9 cellular contexts compared by ENCODE assay signal in the genomic region with DNA sequence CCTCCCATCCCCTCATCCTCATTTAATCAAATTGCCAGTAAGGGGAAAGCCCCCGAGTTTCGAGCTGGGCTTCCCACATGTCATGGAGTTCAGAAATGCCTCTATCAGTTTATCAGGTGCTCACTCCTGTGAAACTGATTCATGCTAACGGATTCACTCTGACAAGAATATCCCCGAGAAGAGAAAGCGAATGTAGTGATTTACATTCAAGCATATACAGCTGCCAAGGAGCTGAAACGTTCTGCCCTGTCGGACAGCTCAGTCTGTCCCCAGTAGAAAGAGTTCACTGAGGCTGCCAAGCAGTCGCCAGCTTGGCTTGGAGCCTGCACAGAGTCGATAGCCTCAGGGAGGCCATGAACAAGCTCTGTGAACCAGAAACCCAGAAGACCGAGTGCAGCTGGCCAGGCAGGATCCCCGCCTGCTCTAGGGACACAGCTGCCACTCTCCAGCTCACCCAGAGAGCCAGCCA.
DNase-seq lines count a peak whose midpoint lies in the region; ATAC-seq, FAIRE-seq and TF ChIP-seq lines count a peak whose summit lies in the region.
"Had no signal": no experiment of that assay in that cellular context is flagged by ENCODE, and none has a peak within 500 bp of the region (broad histone marks: within the 10 kb centered on the region; RNA-seq: fewer than 3 reads in every experiment).

No MANE protein-coding gene starts in this region.

- H3K9me3 Mint-ChIP-seq in GM23338 = no peaks in the 10 kb centered on the region
- peaks cover 0 to 3% (median 0%) of the 10 kb centered on the region in 11 donors for H3K9me3 Mint-ChIP-seq in naive thymus-derived CD4-positive, alpha-beta T cell

- peak overlapping the region; percentile 28; the same call in 1 of the 3 replicates for H3K4me3 Mint-ChIP-seq in GM23338
- no peak overlapping the region for H3K4me3 Mint-ChIP-seq in naive thymus-derived CD4-positive, alpha-beta T cell

- H2AFZ ChIP-seq in GM23338 = no peak overlapping the region

- peak overlapping the region; percentile 66 for H3K27ac Mint-ChIP-seq in GM23338
- no peak overlapping the region for H3K27ac Mint-ChIP-seq in naive thymus-derived CD4-positive, alpha-beta T cell

- peaks cover 24% of the 10 kb centered on the region for H3K4me1 Mint-ChIP-seq in GM23338
- peaks cover 0 to 5% (median 0%) of the 10 kb centered on the region in 7 donors for H3K4me1 Mint-ChIP-seq in naive thymus-derived CD4-positive, alpha-beta T cell

- H3K4me1 ChIP-seq in GM23338 (ENCODE audit: insufficient read depth) = peaks cover 5% of the 10 kb centered on the region
- H3K4me1 ChIP-seq in naive thymus-derived CD4-positive, alpha-beta T cell (ENCODE audit: control insufficient read depth in 2 of 2, insufficient read depth in 2 of 2, low read length in 2 of 2) = no peaks in the 10 kb centered on the region

- H3K36me3 Mint-ChIP-seq in GM23338 (ENCODE audit: low read depth) = no peaks in the 10 kb centered on the region
- H3K36me3 Mint-ChIP-seq in naive thymus-derived CD4-positive, alpha-beta T cell = no peaks in the 10 kb centered on the region

- H3K27me3 ChIP-seq in GM23338 (ENCODE audit: insufficient read depth) = no peaks in the 10 kb centered on the region
- H3K27me3 ChIP-seq in naive thymus-derived CD4-positive, alpha-beta T cell (ENCODE audit: control insufficient read depth in 2 of 2, insufficient read depth in 2 of 2, low read length in 2 of 2) = no peaks in the 10 kb centered on the region

- no peak overlapping the region for H3K4me3 ChIP-seq in GM23338
- H3K4me3 ChIP-seq in naive thymus-derived CD4-positive, alpha-beta T cell (ENCODE audit: low read length) = no peak overlapping the region
- H3K4me3 ChIP-seq: lung had no signal

- H4K20me1 ChIP-seq in GM23338 (replicated peaks; ENCODE audit: insufficient read depth) = no peaks in the 10 kb centered on the region

- no peaks in the 10 kb centered on the region for H3K9me3 ChIP-seq in naive thymus-derived CD4-positive, alpha-beta T cell (ENCODE audit: control insufficient read depth in 2 of 3, low read length in 3 of 3)

- H3F3A ChIP-seq in GM23338 (replicated peaks; ENCODE audit: low read depth) = no peaks in the 10 kb centered on the region

- no peaks in the 10 kb centered on the region for H3K36me3 ChIP-seq in GM23338 (ENCODE audit: insufficient read depth)
- H3K36me3 ChIP-seq in naive thymus-derived CD4-positive, alpha-beta T cell (ENCODE audit: control insufficient read depth in 2 of 3, insufficient read depth in 3 of 3, low read length in 3 of 3) = no peaks in the 10 kb centered on the region

- POLR2A ChIA-PET in naive thymus-derived CD4-positive, alpha-beta T cell (lab: Charles Lee) = no interaction called here

- intact Hi-C loops in naive thymus-derived CD4-positive, alpha-beta T cell (cut with micrococcal nuclease) = no loop called here

- H3K27ac ChIP-seq in GM23338 (ENCODE audit: low read depth) = no peak overlapping the region
- no peak overlapping the region for H3K27ac ChIP-seq in naive thymus-derived CD4-positive, alpha-beta T cell (ENCODE audit: low read depth, low read length)

- no peak overlapping the region for H3K4me2 ChIP-seq in GM23338

- H3K9me2 ChIP-seq in GM23338 (ENCODE audit: insufficient read depth) = 0 out of 2 replicates have a peak, but pooled peaks cover 4% of the 10 kb centered on the region

- CTCF ChIA-PET in naive thymus-derived CD4-positive, alpha-beta T cell (lab: Charles Lee) = no interaction called here

- FAIRE-seq in frontal cortex (lab: Jason Lieb, UNC) = no peak

- TF ChIP-seq CTCF in GM23338 (conservative IDR thresholded peaks at IDR 0.05; ENCODE audit: low read depth in 2 of 2) = no peak

- no peak for DNase-seq in GM23338 (ENCODE audit: low spot score)
- peak; percentile 81 for DNase-seq in NAMALWA (ENCODE audit: low spot score)
- DNase-seq in frontal cortex (ENCODE audit: low spot score in 2 of 2) = peak; percentile 24 to 34
- DNase-seq in NCI-H82 treated with DMSO at 0.1 percent for 48 hours (lab: John Stamatoyannopoulos, UW; ENCODE audit: unreplicated experiment) = no peak
- DNase-seq in activated T-cell treated with anti-CD3 and anti-CD28 coated beads for 4 hours = no peak
- no peak for DNase-seq in NCI-H187 (lab: John Stamatoyannopoulos, UW)
- DNase-seq in naive thymus-derived CD4-positive, alpha-beta T cell = no peak

- ATAC-seq in GM18867 (IDR thresholded peaks at IDR 0.05; ENCODE audit: unreplicated experiment) (peak; percentile 86), GM23338 (no peak)
- ATAC-seq in naive thymus-derived CD4-positive, alpha-beta T cell = no peak

- H3K27me3 Mint-ChIP-seq in GM23338 (ENCODE audit: insufficient read depth, low read depth, poor library complexity) = peaks cover 5% of the 10 kb centered on the region
- peaks cover 18 to 33% (median 20%) of the 10 kb centered on the region in 5 donors for H3K27me3 Mint-ChIP-seq in naive thymus-derived CD4-positive, alpha-beta T cell

- no peaks in the 10 kb centered on the region for H3K79me2 ChIP-seq in GM23338 (replicated peaks; ENCODE audit: insufficient read depth)

TF ChIP-seq in GM23338, 12 proteins besides CTCF, POLR2A, EP300 and RAD21 (continues in another document):
- no peak for TF ChIP-seq CREB1 (CRISPR knock-in tag; IDR thresholded peaks at IDR 0.05; ENCODE audit: low read depth)
- no peak for TF ChIP-seq EZH2phosphoT487 (IDR thresholded peaks at IDR 0.05; ENCODE audit: unreplicated experiment)
- TF ChIP-seq STAT1 (IDR thresholded peaks at IDR 0.05; ENCODE audit: unreplicated experiment) = no peak
- TF ChIP-seq, protein P1, sequence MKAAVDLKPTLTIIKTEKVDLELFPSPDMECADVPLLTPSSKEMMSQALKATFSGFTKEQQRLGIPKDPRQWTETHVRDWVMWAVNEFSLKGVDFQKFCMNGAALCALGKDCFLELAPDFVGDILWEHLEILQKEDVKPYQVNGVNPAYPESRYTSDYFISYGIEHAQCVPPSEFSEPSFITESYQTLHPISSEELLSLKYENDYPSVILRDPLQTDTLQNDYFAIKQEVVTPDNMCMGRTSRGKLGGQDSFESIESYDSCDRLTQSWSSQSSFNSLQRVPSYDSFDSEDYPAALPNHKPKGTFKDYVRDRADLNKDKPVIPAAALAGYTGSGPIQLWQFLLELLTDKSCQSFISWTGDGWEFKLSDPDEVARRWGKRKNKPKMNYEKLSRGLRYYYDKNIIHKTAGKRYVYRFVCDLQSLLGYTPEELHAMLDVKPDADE (IDR thresholded peaks at IDR 0.05) = no peak
- no peak for TF ChIP-seq JUNB (IDR thresholded peaks at IDR 0.05; ENCODE audit: unreplicated experiment)
- no peak for TF ChIP-seq ZNF114 (CRISPR knock-in tag; IDR thresholded peaks at IDR 0.05)
- no peak for TF ChIP-seq NANOG (IDR thresholded peaks at IDR 0.05; ENCODE audit: borderline replicate concordance)
- TF ChIP-seq EZH2 (IDR thresholded peaks at IDR 0.05; ENCODE audit: low read depth, unreplicated experiment) = no peak

Comparison
In these comparisons a context has a peak if more than half of its experiments do, and no peak if none do; other contexts are left out.
1. DNase-seq: peak in NAMALWA (single experiment) and frontal cortex (2 of 2); none in GM23338 (single experiment), NCI-H82 treated with DMSO at 0.1 percent for 48 hours (single experiment), activated T-cell treated with anti-CD3 and anti-CD28 coated beads for 4 hours (single experiment), NCI-H187 (0 of 2) and naive thymus-derived CD4-positive, alpha-beta T cell (0 of 9).